ENCODE assay signal across 1 cellular context in the genomic region with DNA sequence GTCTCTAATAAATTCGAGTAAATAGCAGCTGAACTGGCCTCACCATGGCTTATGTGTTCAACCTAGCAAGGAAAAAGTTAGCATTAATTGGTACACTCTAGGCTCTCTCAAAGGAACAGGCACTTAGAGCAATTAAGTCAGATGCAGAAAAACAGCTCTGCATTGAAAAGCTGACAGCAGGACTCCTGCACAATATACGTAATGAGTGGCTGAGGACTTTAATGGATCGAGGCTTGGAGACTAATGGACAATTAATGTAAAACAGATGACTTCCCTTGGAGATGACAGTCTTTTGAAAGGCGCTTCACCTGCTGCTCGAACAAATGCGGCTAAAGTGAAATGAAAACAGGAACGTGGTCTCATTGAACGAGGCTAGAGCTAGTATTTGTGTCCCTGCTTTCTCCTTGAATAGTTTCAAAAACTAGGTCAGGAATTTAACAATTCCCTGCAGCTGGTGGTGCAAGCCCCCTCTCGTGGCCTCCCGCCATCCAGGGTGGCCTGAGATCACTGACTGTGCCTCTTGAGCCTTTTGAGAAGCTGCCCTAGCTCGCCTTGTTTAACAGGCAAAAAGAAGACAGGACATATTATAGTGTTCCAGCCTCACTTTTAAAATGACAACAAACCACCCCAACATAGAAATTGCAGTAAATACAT.
TF ChIP-seq lines count a peak whose summit lies in the region.

No MANE protein-coding gene starts in this region.

TF ChIP-seq in SK-N-SH, 30 proteins besides CTCF, POLR2A, EP300 and RAD21 (continued from another document):
- TF ChIP-seq PBX3 (IDR thresholded peaks at IDR 0.05) = peak; percentile 65
- TF ChIP-seq RCOR1 (IDR thresholded peaks at IDR 0.05; ENCODE audit: low read length) = peak; percentile 94
- TF ChIP-seq MEF2A (IDR thresholded peaks at IDR 0.05; ENCODE audit: borderline replicate concordance, low read depth) = no peak
- TF ChIP-seq POLR2AphosphoS5 (IDR thresholded peaks at IDR 0.05; ENCODE audit: low read depth, low read length) = peak; percentile 87
- TF ChIP-seq MAX (IDR thresholded peaks at IDR 0.05; ENCODE audit: low read depth) = no peak
- no peak for TF ChIP-seq IRF3 (IDR thresholded peaks at IDR 0.05; ENCODE audit: low read depth, low read length)
- TF ChIP-seq, protein P1, sequence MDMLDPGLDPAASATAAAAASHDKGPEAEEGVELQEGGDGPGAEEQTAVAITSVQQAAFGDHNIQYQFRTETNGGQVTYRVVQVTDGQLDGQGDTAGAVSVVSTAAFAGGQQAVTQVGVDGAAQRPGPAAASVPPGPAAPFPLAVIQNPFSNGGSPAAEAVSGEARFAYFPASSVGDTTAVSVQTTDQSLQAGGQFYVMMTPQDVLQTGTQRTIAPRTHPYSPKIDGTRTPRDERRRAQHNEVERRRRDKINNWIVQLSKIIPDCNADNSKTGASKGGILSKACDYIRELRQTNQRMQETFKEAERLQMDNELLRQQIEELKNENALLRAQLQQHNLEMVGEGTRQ (IDR thresholded peaks at IDR 0.05; ENCODE audit: borderline replicate concordance, low read depth, low read length) = no peak
- peak; percentile 94 for TF ChIP-seq CHD2 (IDR thresholded peaks at IDR 0.05; ENCODE audit: low read length, partially characterized antibody)
- no peak for TF ChIP-seq NFIC (IDR thresholded peaks at IDR 0.05; ENCODE audit: borderline replicate concordance)
- no peak for TF ChIP-seq RXRA (IDR thresholded peaks at IDR 0.05; ENCODE audit: borderline replicate concordance, low read depth)
- no peak for TF ChIP-seq SMC3 (IDR thresholded peaks at IDR 0.05; ENCODE audit: low read depth, low read length)
- TF ChIP-seq GABPA (IDR thresholded peaks at IDR 0.05; ENCODE audit: low read depth) = no peak
- peak; percentile 87 for TF ChIP-seq GATA2 (CRISPR knock-in tag; IDR thresholded peaks at IDR 0.05)
